ENCODE assay signal across 36 cellular contexts in the genomic region with DNA sequence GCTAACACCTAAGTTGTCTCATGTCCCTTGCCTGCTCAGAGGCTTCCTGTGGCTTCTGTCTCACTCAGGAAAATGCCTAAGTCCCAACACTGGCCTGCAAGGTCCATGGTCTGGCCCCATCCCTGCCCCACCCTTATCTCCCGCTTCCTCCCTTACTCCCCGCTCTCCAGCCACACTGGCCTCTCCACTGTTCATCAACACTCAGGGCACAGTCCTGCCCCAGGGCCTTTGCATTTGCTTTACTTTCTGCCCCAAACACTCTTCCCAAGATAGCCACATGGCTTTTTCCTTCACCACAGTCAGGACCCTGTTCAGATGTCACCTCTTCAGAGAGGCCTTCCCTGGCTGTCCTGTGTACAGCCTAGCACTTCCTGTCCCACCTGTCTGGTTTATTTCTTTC. TPM values are rescaled to one million over a fixed set of nuclear protein-coding genes. Genes with fewer than 3 reads are reported as not detected.
"Had no signal": no experiment of that assay in that cellular context is flagged by ENCODE, and none has a peak within 500 bp of the region (broad histone marks: within the 10 kb centered on the region; RNA-seq: fewer than 3 reads in every experiment).

No MANE protein-coding gene starts in this region.

- H3K4me2 ChIP-seq: smooth muscle cell had no signal

- H3K9me3 ChIP-seq: left lung, lower lobe of right lung, ovary, right atrium auricular region, right lobe of liver, vagina had no signal

- H3K36me3 ChIP-seq: left lung, lower lobe of right lung, ovary, right atrium auricular region, right lobe of liver, tibial nerve, vagina had no signal

- DNase-seq: hypothalamus; immature natural killer cell; left lung; lower lobe of right lung; mammary epithelial cell; mesenchymal stem cell; naive thymus-derived CD4-positive, alpha-beta T cell; ovary; stimulated activated CD4-positive, alpha-beta T cell treated with anti-CD3 and anti-CD28 coated beads, Interleukin-1b, Interleukin-23, amount 100 ng/mL, for 48 hours; stimulated activated CD4-positive, alpha-beta T cell treated with anti-CD3 and anti-CD28 coated beads, Interleukin-2, amount 100 ng/mL, for 48 hours; stimulated activated CD4-positive, alpha-beta T cell treated with anti-CD3 and anti-CD28 coated beads, Interleukin-4, amount 100 ng/mL, for 4 hours; stimulated activated CD8-positive, alpha-beta memory T cell treated with anti-CD3 and anti-CD28 coated beads, Interleukin-4, amount 100 ng/mL, for 48 hours; stimulated activated naive CD4-positive, alpha-beta T cell treated with Interleukin-2 at 50 U/mL for 16 hours; stimulated activated naive CD8-positive, alpha-beta T cell treated with anti-CD3 and anti-CD28 coated beads, Interleukin-15, amount 100 ng/mL, for 72 hours; substantia nigra had no signal

- H3K36me3 Mint-ChIP-seq: immature natural killer cell; mesothelial cell of epicardium; natural killer cell treated with Interleukin-12 subunit alpha and Interleukin-12 subunit beta and Interleukin-15 and Interleukin-18, amount 100 ng/mL, for 72 hours; stimulated activated memory B cell treated with anti-CD40 and anti-IgM and Interleukin-4, amounts not matched to agents 10 μg/mL and 1 μg/mL and 100 μg/mL, for 72 hours; type B pancreatic cell had no signal

- H3K27ac ChIP-seq: left lung, lower lobe of right lung, ovary, right atrium auricular region, right lobe of liver, tibial nerve, vagina had no signal

- H3K4me1 ChIP-seq: left lung, lower lobe of right lung, right atrium auricular region, right lobe of liver, tibial nerve, vagina had no signal

- H3K4me3 Mint-ChIP-seq: immature natural killer cell; mesothelial cell of epicardium; naive thymus-derived CD4-positive, alpha-beta T cell; natural killer cell treated with Interleukin-12 subunit alpha and Interleukin-12 subunit beta and Interleukin-15 and Interleukin-18, amount 100 ng/mL, for 72 hours; stimulated activated memory B cell treated with anti-CD40 and anti-IgM and Interleukin-4, amounts not matched to agents 10 μg/mL and 1 μg/mL and 100 μg/mL, for 72 hours; stimulated activated naive CD8-positive, alpha-beta T cell treated with anti-CD3 and anti-CD28 coated beads, Interleukin-15, amount 100 ng/mL, for 72 hours; type B pancreatic cell had no signal

- H3K27me3 Mint-ChIP-seq: progenitor cell of endocrine pancreas had no signal

- H3K4me3 ChIP-seq: left lung, lower lobe of right lung, ovary, right atrium auricular region, right lobe of liver, smooth muscle cell, tibial nerve, vagina had no signal

- H3K27ac Mint-ChIP-seq: immature natural killer cell; mesothelial cell of epicardium; natural killer cell treated with Interleukin-12 subunit alpha and Interleukin-12 subunit beta and Interleukin-15 and Interleukin-18, amount 100 ng/mL, for 72 hours; progenitor cell of endocrine pancreas; stimulated activated memory B cell treated with anti-CD40 and anti-IgM and Interleukin-4, amounts not matched to agents 10 μg/mL and 1 μg/mL and 100 μg/mL, for 72 hours; stimulated activated naive CD8-positive, alpha-beta T cell treated with anti-CD3 and anti-CD28 coated beads, Interleukin-15, amount 100 ng/mL, for 72 hours; type B pancreatic cell had no signal

- H3K4me1 Mint-ChIP-seq: immature natural killer cell; mesothelial cell of epicardium; stimulated activated memory B cell treated with anti-CD40 and anti-IgM and Interleukin-4, amounts not matched to agents 10 μg/mL and 1 μg/mL and 100 μg/mL, for 72 hours had no signal

- H3K27me3 ChIP-seq: left lung, ovary, right atrium auricular region, right lobe of liver, tibial nerve, vagina had no signal

- ATAC-seq: left lung; lower lobe of right lung; naive thymus-derived CD4-positive, alpha-beta T cell; natural killer cell treated with Interleukin-12 subunit alpha and Interleukin-12 subunit beta and Interleukin-15 and Interleukin-18, amount 100 ng/mL, for 72 hours; right lobe of liver; stimulated activated memory B cell treated with anti-CD40 and anti-IgM and Interleukin-4, amounts not matched to agents 10 μg/mL and 1 μg/mL and 100 μg/mL, for 72 hours; stimulated activated naive CD8-positive, alpha-beta T cell treated with anti-CD3 and anti-CD28 coated beads, Interleukin-15, amount 100 ng/mL, for 72 hours had no signal

- H3K9me3 Mint-ChIP-seq: immature natural killer cell; natural killer cell treated with Interleukin-12 subunit alpha and Interleukin-12 subunit beta and Interleukin-15 and Interleukin-18, amount 100 ng/mL, for 72 hours; stimulated activated naive CD8-positive, alpha-beta T cell treated with anti-CD3 and anti-CD28 coated beads, Interleukin-15, amount 100 ng/mL, for 72 hours; type B pancreatic cell had no signal

RNA-seq across cellular contexts. Expression of a gene that starts 32.1 kb away (rescaled TPM):
- total RNA-seq: left lung; lower lobe of right lung; mammary epithelial cell; mesothelial cell of epicardium; mononuclear cell; naive thymus-derived CD4-positive, alpha-beta T cell; natural killer cell treated with Interleukin-12 subunit alpha and Interleukin-12 subunit beta and Interleukin-15 and Interleukin-18, amount 100 ng/mL, for 72 hours; omental fat pad; right atrium auricular region; skeletal muscle tissue; smooth muscle cell; temporal lobe; tibial nerve; urinary bladder; vagina had no signal
- polyA plus RNA-seq: immature natural killer cell; mammary epithelial cell; naive thymus-derived CD4-positive, alpha-beta T cell; neural cell; ovary; smooth muscle cell; urinary bladder had no signal

RNA-seq across cellular contexts. Expression of a gene that starts 51.8 kb away (rescaled TPM):
- total RNA-seq: kidney epithelial cell; left lung; mammary epithelial cell; mesothelial cell of epicardium; mononuclear cell; myocyte; naive thymus-derived CD4-positive, alpha-beta T cell; natural killer cell treated with Interleukin-12 subunit alpha and Interleukin-12 subunit beta and Interleukin-15 and Interleukin-18, amount 100 ng/mL, for 72 hours; omental fat pad; progenitor cell of endocrine pancreas; pulmonary artery endothelial cell; renal cortical epithelial cell; right atrium auricular region; skeletal muscle tissue; smooth muscle cell; temporal lobe; tibial nerve; urinary bladder; vagina had no signal
- polyA plus RNA-seq: immature natural killer cell; liver; mammary epithelial cell; naive thymus-derived CD4-positive, alpha-beta T cell; neural cell; ovary; smooth muscle cell; urinary bladder had no signal
